In the genomic region with DNA sequence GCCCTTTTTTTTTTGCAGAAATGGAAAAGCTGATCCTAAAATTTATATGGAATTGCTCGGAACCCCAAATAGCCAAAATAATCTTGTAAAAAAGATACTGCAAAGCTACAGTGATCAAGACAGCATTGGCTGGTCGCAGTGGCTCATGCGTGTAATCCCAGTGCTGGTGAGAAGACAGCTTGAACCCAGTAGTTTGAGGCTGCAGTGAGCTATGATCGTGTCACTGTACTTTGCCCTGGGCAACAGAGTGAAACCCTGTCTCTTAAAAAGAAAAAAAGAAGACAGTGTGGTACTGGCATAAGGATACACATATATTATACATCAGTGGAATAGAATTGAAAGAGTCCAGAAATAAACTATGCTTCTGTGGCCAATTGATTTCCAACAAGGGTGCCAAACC, we compare ENCODE assay signal across 2 cellular contexts.
A peak's percentile ranks its signal among the peaks of the same experiment; 100 is the strongest.
TF ChIP-seq lines count a peak whose summit lies in the region.

No MANE protein-coding gene starts in this region.

TF ChIP-seq in HepG2, 621 proteins besides CTCF, POLR2A, EP300 and RAD21:
- peak; percentile 20; the same call in 1 of the 2 replicates for TF ChIP-seq HNF4A (CRISPR knock-in tag; IDR thresholded peaks at IDR 0.05)
- TF ChIP-seq, protein P1, sequence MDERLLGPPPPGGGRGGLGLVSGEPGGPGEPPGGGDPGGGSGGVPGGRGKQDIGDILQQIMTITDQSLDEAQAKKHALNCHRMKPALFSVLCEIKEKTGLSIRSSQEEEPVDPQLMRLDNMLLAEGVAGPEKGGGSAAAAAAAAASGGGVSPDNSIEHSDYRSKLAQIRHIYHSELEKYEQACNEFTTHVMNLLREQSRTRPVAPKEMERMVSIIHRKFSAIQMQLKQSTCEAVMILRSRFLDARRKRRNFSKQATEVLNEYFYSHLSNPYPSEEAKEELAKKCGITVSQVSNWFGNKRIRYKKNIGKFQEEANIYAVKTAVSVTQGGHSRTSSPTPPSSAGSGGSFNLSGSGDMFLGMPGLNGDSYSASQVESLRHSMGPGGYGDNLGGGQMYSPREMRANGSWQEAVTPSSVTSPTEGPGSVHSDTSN (CRISPR knock-in tag; IDR thresholded peaks at IDR 0.05) = no peak

TF ChIP-seq in GM23338, 12 proteins besides CTCF, POLR2A, EP300 and RAD21:
- TF ChIP-seq EZH2phosphoT487 (IDR thresholded peaks at IDR 0.05; ENCODE audit: unreplicated experiment) = no peak
- no peak for TF ChIP-seq JUNB (IDR thresholded peaks at IDR 0.05; ENCODE audit: unreplicated experiment)
- no peak for TF ChIP-seq ZNF331 (CRISPR knock-in tag; IDR thresholded peaks at IDR 0.05; ENCODE audit: low read depth)
- TF ChIP-seq STAT1 (IDR thresholded peaks at IDR 0.05; ENCODE audit: unreplicated experiment) = no peak
- TF ChIP-seq NANOG (IDR thresholded peaks at IDR 0.05; ENCODE audit: borderline replicate concordance) = no peak
- no peak for TF ChIP-seq EZH2 (IDR thresholded peaks at IDR 0.05; ENCODE audit: low read depth, unreplicated experiment)
- no peak for TF ChIP-seq ZNF114 (CRISPR knock-in tag; IDR thresholded peaks at IDR 0.05)
- TF ChIP-seq, protein P2, sequence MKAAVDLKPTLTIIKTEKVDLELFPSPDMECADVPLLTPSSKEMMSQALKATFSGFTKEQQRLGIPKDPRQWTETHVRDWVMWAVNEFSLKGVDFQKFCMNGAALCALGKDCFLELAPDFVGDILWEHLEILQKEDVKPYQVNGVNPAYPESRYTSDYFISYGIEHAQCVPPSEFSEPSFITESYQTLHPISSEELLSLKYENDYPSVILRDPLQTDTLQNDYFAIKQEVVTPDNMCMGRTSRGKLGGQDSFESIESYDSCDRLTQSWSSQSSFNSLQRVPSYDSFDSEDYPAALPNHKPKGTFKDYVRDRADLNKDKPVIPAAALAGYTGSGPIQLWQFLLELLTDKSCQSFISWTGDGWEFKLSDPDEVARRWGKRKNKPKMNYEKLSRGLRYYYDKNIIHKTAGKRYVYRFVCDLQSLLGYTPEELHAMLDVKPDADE (IDR thresholded peaks at IDR 0.05) = no peak
- TF ChIP-seq, protein P3, sequence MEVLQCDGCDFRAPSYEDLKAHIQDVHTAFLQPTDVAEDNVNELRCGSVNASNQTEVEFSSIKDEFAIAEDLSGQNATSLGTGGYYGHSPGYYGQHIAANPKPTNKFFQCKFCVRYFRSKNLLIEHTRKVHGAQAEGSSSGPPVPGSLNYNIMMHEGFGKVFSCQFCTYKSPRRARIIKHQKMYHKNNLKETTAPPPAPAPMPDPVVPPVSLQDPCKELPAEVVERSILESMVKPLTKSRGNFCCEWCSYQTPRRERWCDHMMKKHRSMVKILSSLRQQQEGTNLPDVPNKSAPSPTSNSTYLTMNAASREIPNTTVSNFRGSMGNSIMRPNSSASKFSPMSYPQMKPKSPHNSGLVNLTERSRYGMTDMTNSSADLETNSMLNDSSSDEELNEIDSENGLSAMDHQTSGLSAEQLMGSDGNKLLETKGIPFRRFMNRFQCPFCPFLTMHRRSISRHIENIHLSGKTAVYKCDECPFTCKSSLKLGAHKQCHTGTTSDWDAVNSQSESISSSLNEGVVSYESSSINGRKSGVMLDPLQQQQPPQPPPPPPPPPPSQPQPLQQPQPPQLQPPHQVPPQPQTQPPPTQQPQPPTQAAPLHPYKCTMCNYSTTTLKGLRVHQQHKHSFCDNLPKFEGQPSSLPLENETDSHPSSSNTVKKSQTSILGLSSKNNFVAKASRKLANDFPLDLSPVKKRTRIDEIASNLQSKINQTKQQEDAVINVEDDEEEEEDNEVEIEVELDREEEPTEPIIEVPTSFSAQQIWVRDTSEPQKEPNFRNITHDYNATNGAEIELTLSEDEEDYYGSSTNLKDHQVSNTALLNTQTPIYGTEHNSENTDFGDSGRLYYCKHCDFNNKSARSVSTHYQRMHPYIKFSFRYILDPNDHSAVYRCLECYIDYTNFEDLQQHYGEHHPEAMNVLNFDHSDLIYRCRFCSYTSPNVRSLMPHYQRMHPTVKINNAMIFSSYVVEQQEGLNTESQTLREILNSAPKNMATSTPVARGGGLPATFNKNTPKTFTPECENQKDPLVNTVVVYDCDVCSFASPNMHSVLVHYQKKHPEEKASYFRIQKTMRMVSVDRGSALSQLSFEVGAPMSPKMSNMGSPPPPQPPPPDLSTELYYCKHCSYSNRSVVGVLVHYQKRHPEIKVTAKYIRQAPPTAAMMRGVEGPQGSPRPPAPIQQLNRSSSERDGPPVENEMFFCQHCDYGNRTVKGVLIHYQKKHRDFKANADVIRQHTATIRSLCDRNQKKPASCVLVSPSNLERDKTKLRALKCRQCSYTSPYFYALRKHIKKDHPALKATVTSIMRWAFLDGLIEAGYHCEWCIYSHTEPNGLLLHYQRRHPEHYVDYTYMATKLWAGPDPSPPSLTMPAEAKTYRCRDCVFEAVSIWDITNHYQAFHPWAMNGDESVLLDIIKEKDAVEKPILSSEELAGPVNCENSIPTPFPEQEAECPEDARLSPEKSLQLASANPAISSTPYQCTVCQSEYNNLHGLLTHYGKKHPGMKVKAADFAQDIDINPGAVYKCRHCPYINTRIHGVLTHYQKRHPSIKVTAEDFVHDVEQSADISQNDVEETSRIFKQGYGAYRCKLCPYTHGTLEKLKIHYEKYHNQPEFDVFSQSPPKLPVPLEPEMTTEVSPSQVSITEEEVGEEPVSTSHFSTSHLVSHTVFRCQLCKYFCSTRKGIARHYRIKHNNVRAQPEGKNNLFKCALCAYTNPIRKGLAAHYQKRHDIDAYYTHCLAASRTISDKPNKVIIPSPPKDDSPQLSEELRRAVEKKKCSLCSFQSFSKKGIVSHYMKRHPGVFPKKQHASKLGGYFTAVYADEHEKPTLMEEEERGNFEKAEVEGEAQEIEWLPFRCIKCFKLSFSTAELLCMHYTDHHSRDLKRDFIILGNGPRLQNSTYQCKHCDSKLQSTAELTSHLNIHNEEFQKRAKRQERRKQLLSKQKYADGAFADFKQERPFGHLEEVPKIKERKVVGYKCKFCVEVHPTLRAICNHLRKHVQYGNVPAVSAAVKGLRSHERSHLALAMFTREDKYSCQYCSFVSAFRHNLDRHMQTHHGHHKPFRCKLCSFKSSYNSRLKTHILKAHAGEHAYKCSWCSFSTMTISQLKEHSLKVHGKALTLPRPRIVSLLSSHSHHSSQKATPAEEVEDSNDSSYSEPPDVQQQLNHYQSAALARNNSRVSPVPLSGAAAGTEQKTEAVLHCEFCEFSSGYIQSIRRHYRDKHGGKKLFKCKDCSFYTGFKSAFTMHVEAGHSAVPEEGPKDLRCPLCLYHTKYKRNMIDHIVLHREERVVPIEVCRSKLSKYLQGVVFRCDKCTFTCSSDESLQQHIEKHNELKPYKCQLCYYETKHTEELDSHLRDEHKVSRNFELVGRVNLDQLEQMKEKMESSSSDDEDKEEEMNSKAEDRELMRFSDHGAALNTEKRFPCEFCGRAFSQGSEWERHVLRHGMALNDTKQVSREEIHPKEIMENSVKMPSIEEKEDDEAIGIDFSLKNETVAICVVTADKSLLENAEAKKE (CRISPR knock-in tag; IDR thresholded peaks at IDR 0.05) = no peak
- TF ChIP-seq, protein P4, sequence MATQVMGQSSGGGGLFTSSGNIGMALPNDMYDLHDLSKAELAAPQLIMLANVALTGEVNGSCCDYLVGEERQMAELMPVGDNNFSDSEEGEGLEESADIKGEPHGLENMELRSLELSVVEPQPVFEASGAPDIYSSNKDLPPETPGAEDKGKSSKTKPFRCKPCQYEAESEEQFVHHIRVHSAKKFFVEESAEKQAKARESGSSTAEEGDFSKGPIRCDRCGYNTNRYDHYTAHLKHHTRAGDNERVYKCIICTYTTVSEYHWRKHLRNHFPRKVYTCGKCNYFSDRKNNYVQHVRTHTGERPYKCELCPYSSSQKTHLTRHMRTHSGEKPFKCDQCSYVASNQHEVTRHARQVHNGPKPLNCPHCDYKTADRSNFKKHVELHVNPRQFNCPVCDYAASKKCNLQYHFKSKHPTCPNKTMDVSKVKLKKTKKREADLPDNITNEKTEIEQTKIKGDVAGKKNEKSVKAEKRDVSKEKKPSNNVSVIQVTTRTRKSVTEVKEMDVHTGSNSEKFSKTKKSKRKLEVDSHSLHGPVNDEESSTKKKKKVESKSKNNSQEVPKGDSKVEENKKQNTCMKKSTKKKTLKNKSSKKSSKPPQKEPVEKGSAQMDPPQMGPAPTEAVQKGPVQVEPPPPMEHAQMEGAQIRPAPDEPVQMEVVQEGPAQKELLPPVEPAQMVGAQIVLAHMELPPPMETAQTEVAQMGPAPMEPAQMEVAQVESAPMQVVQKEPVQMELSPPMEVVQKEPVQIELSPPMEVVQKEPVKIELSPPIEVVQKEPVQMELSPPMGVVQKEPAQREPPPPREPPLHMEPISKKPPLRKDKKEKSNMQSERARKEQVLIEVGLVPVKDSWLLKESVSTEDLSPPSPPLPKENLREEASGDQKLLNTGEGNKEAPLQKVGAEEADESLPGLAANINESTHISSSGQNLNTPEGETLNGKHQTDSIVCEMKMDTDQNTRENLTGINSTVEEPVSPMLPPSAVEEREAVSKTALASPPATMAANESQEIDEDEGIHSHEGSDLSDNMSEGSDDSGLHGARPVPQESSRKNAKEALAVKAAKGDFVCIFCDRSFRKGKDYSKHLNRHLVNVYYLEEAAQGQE (IDR thresholded peaks at IDR 0.05; ENCODE audit: unreplicated experiment) = no peak
- TF ChIP-seq POLR2AphosphoS5 (IDR thresholded peaks at IDR 0.05; ENCODE audit: low read depth) = no peak
- TF ChIP-seq CREB1 (CRISPR knock-in tag; IDR thresholded peaks at IDR 0.05; ENCODE audit: low read depth) = no peak
